In genomic region chrX:87517571-87518141, GRCh38 we compare ENCODE assay signal across 8 cellular contexts. TPM values are rescaled to one million over a fixed set of nuclear protein-coding genes. Genes with fewer than 3 reads are reported as not detected.
DNase-seq lines count a peak whose midpoint lies in the region; ATAC-seq and TF ChIP-seq lines count a peak whose summit lies in the region.

TSS of gene KLHL4 (plus strand) at chrX:87517802. CDS start at chrX:87517894, 92 bp downstream.

- DNase-seq in heart left ventricle (peak in 4 of 5 donors; percentile 17 to 35 (median 28)), cardiac septum (ENCODE audit: low spot score) (no peak), caudate nucleus (lab: John Stamatoyannopoulos, UW) (peak in 51 of 61 donors; percentile 0 to 80 (median 19)), lung microvascular endothelial cell (ENCODE audit: low read depth in 2 of 2) (peak; percentile 90 to 96), aorta (no peak)
- no peak for DNase-seq in activated CD4-positive, alpha-beta T cell treated with anti-CD3 and anti-CD28 coated beads, Interleukin-2, amount 50 U/mL, for 4 hours

- H3K27me3 ChIP-seq in heart left ventricle (no peaks in the 10 kb centered on the region), aorta (ENCODE audit: control insufficient read depth in 1 of 2, insufficient read depth in 2 of 2, low read length in 1 of 2) (no peaks in the 10 kb centered on the region)

- H3K4me1 ChIP-seq in heart left ventricle (no peaks in the 10 kb centered on the region), aorta (ENCODE audit: control insufficient read depth in 1 of 2, insufficient read depth in 2 of 2, low read length in 2 of 2) (no peaks in the 10 kb centered on the region)

- intact Hi-C loops in heart left ventricle (cut with DNase I), result no loop called here
- intact Hi-C loops in cardiac septum (cut with DNase I), result no loop called here
- intact Hi-C loops in aorta (cut with DNase I), result no loop called here

- H3K4me3 ChIP-seq in heart left ventricle, result peak within 1 kb of the TSS in 11 of 12 donors; percentile 15 to 62 (median 47)
- H3K4me3 ChIP-seq in aorta (ENCODE audit: low read length in 2 of 2), result peak within 1 kb of the TSS; percentile 46 to 47

- WGBS in heart left ventricle, 4 donors, result 0 to 27% (median 8%) methylated on average over 8 of the region's 8 CpGs
- 0 to 15% methylated on average over 8 of the region's 8 CpGs for WGBS in aorta, 2 donors

- H3K9me3 ChIP-seq in heart left ventricle (no peaks in the 10 kb centered on the region), aorta (ENCODE audit: control insufficient read depth, low read length) (no peaks in the 10 kb centered on the region)

- no peak for TF ChIP-seq POLR2A in heart left ventricle (IDR thresholded peaks at IDR 0.05)

- TF ChIP-seq CTCF in heart left ventricle (IDR thresholded peaks at IDR 0.05), result no peak

- H3K27ac ChIP-seq in heart left ventricle (peak within 1 kb of the TSS in 11 of 12 donors; percentile 20 to 68 (median 35)), caudate nucleus (ENCODE audit: low read depth, low read length) (peak within 1 kb of the TSS; percentile 72), aorta (ENCODE audit: low read depth in 1 of 2, low read length in 2 of 2) (no peak within 1 kb of the TSS)

- H3K36me3 ChIP-seq in heart left ventricle (no peaks in the 10 kb centered on the region), aorta (ENCODE audit: control insufficient read depth in 1 of 2, insufficient read depth in 2 of 2, low read length in 1 of 2) (no peaks in the 10 kb centered on the region)

- ATAC-seq in heart left ventricle (peak in 3 of 4 donors; percentile 78 to 88 (median 87)), aorta (ENCODE audit: low FRiP score) (peak; percentile 60), HG03135 (IDR thresholded peaks at IDR 0.05; ENCODE audit: unreplicated experiment) (no peak), HG03469 (IDR thresholded peaks at IDR 0.05; ENCODE audit: unreplicated experiment) (no peak)

RNA-seq across cellular contexts. Expression of gene KLHL4, which starts in this region (rescaled TPM):
- 1 to 10 TPM in 5 of 9 donors, under 1 TPM in 4; 0.38 to 4.6 (median 1.1) TPM for total RNA-seq in heart left ventricle
- 1 to 10 TPM in 1 of 2 donors, under 1 TPM in 1; 0.15 to 1.5 TPM for polyA plus RNA-seq in heart left ventricle
- total RNA-seq in cardiac septum, result 2.0 TPM
- total RNA-seq in lung microvascular endothelial cell, result 51.8 and 53.2 TPM in 2 replicates
- 1 to 10 TPM; 1.2 TPM for total RNA-seq in aorta
- under 1 TPM in 1 of 2 donors, not detected in 1; 0.05 TPM for polyA plus RNA-seq in aorta

Comparison
In these comparisons a context has a peak if more than half of its experiments do, and no peak if none do; other contexts are left out.
1. DNase-seq: peak in heart left ventricle (4 of 5), caudate nucleus (51 of 61) and lung microvascular endothelial cell (2 of 2); none in cardiac septum (single experiment), aorta (0 of 2) and activated CD4-positive, alpha-beta T cell treated with anti-CD3 and anti-CD28 coated beads, Interleukin-2, amount 50 U/mL, for 4 hours (0 of 2).
2. ATAC-seq: peak in heart left ventricle (3 of 4) and aorta (single experiment); none in HG03135 (single experiment) and HG03469 (single experiment).
3. H3K27ac ChIP-seq: peak in heart left ventricle (11 of 12) and caudate nucleus (single experiment); none in aorta (0 of 2).